1 cellular context compared by ENCODE assay signal in genomic region chr10:79038841-79039201, GRCh38.
A peak's percentile ranks its signal among the peaks of the same experiment; 100 is the strongest.
TF ChIP-seq lines count a peak whose summit lies in the region.

No MANE protein-coding gene starts in this region.

TF ChIP-seq in K562, 482 proteins besides CTCF, POLR2A, EP300 and RAD21 (continued from another document and continues in another):
- TF ChIP-seq MGA (IDR thresholded peaks at IDR 0.05) = peak; percentile 72
- peak; percentile 27 for TF ChIP-seq DACH1 (IDR thresholded peaks at IDR 0.05; ENCODE audit: partially characterized antibody)
- TF ChIP-seq ZBTB7A (IDR thresholded peaks at IDR 0.05; ENCODE audit: borderline replicate concordance, control insufficient read depth, low read depth, low read length) = 0 out of 2 replicates have a peak, but pooled peaks have one; percentile 30
- no peak for TF ChIP-seq NEUROD1 (IDR thresholded peaks at IDR 0.05; ENCODE audit: borderline replicate concordance, low read depth, low read length, partially characterized antibody)
- no peak for TF ChIP-seq SMAD2 (IDR thresholded peaks at IDR 0.05; ENCODE audit: low read depth, low read length)
- TF ChIP-seq ARNT (IDR thresholded peaks at IDR 0.05) = no peak
- TF ChIP-seq THRA (IDR thresholded peaks at IDR 0.05) = no peak
- TF ChIP-seq HCFC1 (IDR thresholded peaks at IDR 0.05; ENCODE audit: low read depth, low read length) = no peak
- TF ChIP-seq ZNF263 (CRISPR knock-in tag; IDR thresholded peaks at IDR 0.05; ENCODE audit: borderline replicate concordance) = no peak
- no peak for TF ChIP-seq CBFA2T2 (conservative IDR thresholded peaks at IDR 0.05)
- TF ChIP-seq, protein P1, sequence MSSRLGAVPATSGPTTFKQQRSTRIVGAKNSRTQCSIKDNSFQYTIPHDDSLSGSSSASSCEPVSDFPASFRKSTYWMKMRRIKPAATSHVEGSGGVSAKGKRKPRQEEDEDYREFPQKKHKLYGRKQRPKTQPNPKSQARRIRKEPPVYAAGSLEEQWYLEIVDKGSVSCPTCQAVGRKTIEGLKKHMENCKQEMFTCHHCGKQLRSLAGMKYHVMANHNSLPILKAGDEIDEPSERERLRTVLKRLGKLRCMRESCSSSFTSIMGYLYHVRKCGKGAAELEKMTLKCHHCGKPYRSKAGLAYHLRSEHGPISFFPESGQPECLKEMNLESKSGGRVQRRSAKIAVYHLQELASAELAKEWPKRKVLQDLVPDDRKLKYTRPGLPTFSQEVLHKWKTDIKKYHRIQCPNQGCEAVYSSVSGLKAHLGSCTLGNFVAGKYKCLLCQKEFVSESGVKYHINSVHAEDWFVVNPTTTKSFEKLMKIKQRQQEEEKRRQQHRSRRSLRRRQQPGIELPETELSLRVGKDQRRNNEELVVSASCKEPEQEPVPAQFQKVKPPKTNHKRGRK (tag; IDR thresholded peaks at IDR 0.05) = no peak
- TF ChIP-seq SRSF1 (IDR thresholded peaks at IDR 0.05; ENCODE audit: low read depth, low read length) = no peak
- TF ChIP-seq HNRNPH1 (optimal IDR thresholded peaks at IDR 0.05; ENCODE audit: low read depth, low read length) = no peak
- no peak for TF ChIP-seq TRIM28 (IDR thresholded peaks at IDR 0.05)
- no peak for TF ChIP-seq SIRT6 (IDR thresholded peaks at IDR 0.05; ENCODE audit: low read depth, low read length)
- no peak for TF ChIP-seq RFX7 (CRISPR knock-in tag; IDR thresholded peaks at IDR 0.05)
- no peak for TF ChIP-seq ZNF134 (CRISPR knock-in tag; conservative IDR thresholded peaks at IDR 0.05)
- no peak for TF ChIP-seq ETS2 (tag; IDR thresholded peaks at IDR 0.05; ENCODE audit: borderline replicate concordance, poor library complexity, severe bottlenecking)
- no peak for TF ChIP-seq ZNF274 (IDR thresholded peaks at IDR 0.05; ENCODE audit: borderline replicate concordance, low read depth, low read length)
- no peak for TF ChIP-seq STAT5A (IDR thresholded peaks at IDR 0.05; ENCODE audit: borderline replicate concordance, low read length)
- TF ChIP-seq SUPT5H (IDR thresholded peaks at IDR 0.05) = no peak
- TF ChIP-seq TARDBP (IDR thresholded peaks at IDR 0.05) = no peak
- no peak for TF ChIP-seq ZNF586 (CRISPR knock-in tag; conservative IDR thresholded peaks at IDR 0.05)
- no peak for TF ChIP-seq ZNF668 (CRISPR knock-in tag; IDR thresholded peaks at IDR 0.05)
- TF ChIP-seq ZFP36 (IDR thresholded peaks at IDR 0.05; ENCODE audit: low read depth, low read length, partially characterized antibody) = no peak
- TF ChIP-seq, protein P2, sequence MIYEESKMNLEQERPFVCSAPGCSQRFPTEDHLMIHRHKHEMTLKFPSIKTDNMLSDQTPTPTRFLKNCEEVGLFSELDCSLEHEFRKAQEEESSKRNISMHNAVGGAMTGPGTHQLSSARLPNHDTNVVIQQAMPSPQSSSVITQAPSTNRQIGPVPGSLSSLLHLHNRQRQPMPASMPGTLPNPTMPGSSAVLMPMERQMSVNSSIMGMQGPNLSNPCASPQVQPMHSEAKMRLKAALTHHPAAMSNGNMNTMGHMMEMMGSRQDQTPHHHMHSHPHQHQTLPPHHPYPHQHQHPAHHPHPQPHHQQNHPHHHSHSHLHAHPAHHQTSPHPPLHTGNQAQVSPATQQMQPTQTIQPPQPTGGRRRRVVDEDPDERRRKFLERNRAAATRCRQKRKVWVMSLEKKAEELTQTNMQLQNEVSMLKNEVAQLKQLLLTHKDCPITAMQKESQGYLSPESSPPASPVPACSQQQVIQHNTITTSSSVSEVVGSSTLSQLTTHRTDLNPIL (CRISPR knock-in tag; IDR thresholded peaks at IDR 0.05) = no peak
- no peak for TF ChIP-seq ZBTB11 (CRISPR knock-in tag; IDR thresholded peaks at IDR 0.05)
- TF ChIP-seq GTF3C2 (IDR thresholded peaks at IDR 0.05; ENCODE audit: borderline replicate concordance, extremely low read depth, insufficient read length) = no peak
- TF ChIP-seq CTBP1 (IDR thresholded peaks at IDR 0.05; ENCODE audit: borderline replicate concordance) = no peak; the same call in 1 of the 2 replicates
- TF ChIP-seq EHMT2 (IDR thresholded peaks at IDR 0.05) = no peak; the same call in 1 of the 2 replicates
- TF ChIP-seq PHF21A (IDR thresholded peaks at IDR 0.05; ENCODE audit: borderline replicate concordance, low read depth) = no peak
- TF ChIP-seq TAF1 (IDR thresholded peaks at IDR 0.05; ENCODE audit: control insufficient read depth, extremely low read depth, insufficient read depth, low read length, severe bottlenecking) = peak; percentile 44
- TF ChIP-seq RCOR1 (IDR thresholded peaks at IDR 0.05; ENCODE audit: borderline replicate concordance in 1 of 2, low read depth in 2 of 2, low read length in 2 of 2) = peak in 1 of 2 experiments; percentile 80; a peak in 2 of 4 replicates
- TF ChIP-seq DNMT1 (IDR thresholded peaks at IDR 0.05) = no peak
- TF ChIP-seq SPI1 (IDR thresholded peaks at IDR 0.05; ENCODE audit: borderline replicate concordance, low read depth, low read length) = no peak
- TF ChIP-seq PHTF2 (CRISPR knock-in tag; IDR thresholded peaks at IDR 0.05) = no peak
- no peak for TF ChIP-seq NR3C1 (CRISPR knock-in tag; IDR thresholded peaks at IDR 0.05)
- TF ChIP-seq, protein P3, sequence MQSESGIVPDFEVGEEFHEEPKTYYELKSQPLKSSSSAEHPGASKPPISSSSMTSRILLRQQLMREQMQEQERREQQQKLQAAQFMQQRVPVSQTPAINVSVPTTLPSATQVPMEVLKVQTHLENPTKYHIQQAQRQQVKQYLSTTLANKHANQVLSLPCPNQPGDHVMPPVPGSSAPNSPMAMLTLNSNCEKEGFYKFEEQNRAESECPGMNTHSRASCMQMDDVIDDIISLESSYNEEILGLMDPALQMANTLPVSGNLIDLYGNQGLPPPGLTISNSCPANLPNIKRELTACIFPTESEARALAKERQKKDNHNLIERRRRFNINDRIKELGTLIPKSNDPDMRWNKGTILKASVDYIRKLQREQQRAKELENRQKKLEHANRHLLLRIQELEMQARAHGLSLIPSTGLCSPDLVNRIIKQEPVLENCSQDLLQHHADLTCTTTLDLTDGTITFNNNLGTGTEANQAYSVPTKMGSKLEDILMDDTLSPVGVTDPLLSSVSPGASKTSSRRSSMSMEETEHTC (IDR thresholded peaks at IDR 0.05) = no peak
